Comparison of ENCODE assay signal across 4 cellular contexts in the genomic region with DNA sequence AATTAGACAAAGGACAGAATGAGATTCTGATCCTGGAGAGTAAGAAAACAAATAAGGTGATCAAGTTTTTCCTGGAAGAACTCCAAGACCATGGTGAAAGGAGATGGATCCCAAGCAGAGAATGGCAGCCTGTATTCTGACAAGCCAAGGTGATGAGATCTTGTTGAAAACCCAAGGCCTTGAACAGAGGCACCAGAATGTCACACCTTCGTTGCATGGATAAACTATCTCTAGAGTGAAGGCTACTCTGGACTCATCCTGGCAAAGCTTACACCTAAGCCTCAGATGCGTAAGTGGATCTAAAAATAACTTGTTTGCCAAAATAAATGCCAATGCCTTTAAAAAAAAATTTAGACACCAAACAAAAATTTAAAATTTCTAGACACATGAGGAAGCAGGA.
"Had no signal": no experiment of that assay in that cellular context is flagged by ENCODE, and none has a peak within 500 bp of the region (broad histone marks: within the 10 kb centered on the region; RNA-seq: fewer than 3 reads in every experiment).

No MANE protein-coding gene starts in this region.

- H3K4me3 ChIP-seq: GM23338 had no signal

- H2AFZ ChIP-seq: GM23338 had no signal

- DNase-seq: H9, HCEC 1CT, IMR-90 had no signal

- H3K4me3 Mint-ChIP-seq: GM23338, H9 had no signal

- ATAC-seq: GM23338 had no signal

- H3K27ac Mint-ChIP-seq: GM23338, H9 had no signal

- H3K9me3 Mint-ChIP-seq: GM23338, H9 had no signal

- H3K4me2 ChIP-seq: GM23338 had no signal
